ENCODE assay signal across 8 cellular contexts in the genomic region with DNA sequence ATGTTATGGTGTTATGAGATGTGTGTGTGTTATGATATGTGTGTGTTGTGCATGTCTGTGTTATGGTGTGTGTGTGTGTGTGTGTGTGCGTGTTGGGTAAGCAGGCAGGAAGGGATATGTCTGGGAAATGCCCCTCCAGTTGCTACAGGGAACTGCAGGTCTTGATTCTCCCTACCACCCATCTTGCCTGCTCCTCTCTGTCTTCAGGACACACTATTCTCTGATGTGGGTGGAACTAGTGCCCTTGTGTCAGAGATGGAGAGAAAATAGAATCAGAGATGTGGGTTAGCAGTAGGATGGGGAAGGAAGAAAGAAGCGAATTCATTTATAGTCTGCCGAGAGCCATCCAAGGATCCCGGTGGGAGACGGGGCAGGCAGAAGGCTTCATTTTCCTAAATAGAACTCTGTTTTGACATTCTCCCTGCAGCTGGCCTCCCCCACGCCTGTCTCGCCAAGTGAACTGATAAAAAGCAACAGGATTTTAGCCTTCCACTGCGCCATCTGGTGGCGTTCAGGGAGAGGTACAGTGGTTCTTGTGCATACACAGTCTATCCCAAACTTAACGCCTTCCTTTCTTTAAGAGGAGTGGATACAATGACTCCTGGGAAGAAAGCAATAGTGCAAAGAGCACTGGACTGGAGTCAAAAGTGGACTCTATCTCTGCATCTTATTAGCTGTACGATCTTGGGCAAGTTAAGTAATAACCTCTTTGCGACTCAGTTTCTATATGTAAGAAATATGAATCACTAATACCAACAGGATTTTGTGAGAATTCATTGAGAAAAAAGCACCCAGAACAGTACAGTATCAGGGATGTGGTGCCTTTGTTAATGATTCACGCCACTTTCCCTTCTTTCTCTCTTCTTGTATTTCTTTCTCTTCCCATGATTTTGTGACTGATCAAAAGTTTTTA. TPM values are rescaled to one million over a fixed set of nuclear protein-coding genes. Genes with fewer than 3 reads are reported as not detected.
DNase-seq lines count a peak whose midpoint lies in the region; ATAC-seq and TF ChIP-seq lines count a peak whose summit lies in the region.

No MANE protein-coding gene starts in this region.

- no peaks in the 10 kb centered on the region for H3K4me1 ChIP-seq in tibial artery

- H3K9me3 ChIP-seq in tibial artery = no peaks in the 10 kb centered on the region

- H3K27me3 ChIP-seq in tibial artery = no peaks in the 10 kb centered on the region

- intact Hi-C loops in tibial artery (cut with DNase I; ENCODE audit: low total_unique reads) = loop anchor here (2.0 to 10.0 kb wide), 3 partner anchors 47 to 603 kb away; no protein-coding TSS in a partner anchor

- TF ChIP-seq CTCF in fibroblast of pulmonary artery (IDR thresholded peaks at IDR 0.05; ENCODE audit: low read length, missing control alignments) = peak; percentile 91
- TF ChIP-seq CTCF in tibial artery (IDR thresholded peaks at IDR 0.05) = peak; percentile 92 to 93

- no peak overlapping the region for H3K27ac ChIP-seq in tibial artery

- H3K4me3 ChIP-seq in fibroblast of pulmonary artery (replicated peaks; ENCODE audit: low read depth, low read length) = no peak overlapping the region
- peak overlapping the region in 1 of 2 donors; percentile 31 for H3K4me3 ChIP-seq in tibial artery

- no peaks in the 10 kb centered on the region for H3K36me3 ChIP-seq in tibial artery

- peak; percentile 86 for ATAC-seq in GM21528 (IDR thresholded peaks at IDR 0.05; ENCODE audit: low FRiP score, unreplicated experiment)

- DNase-seq in DMS153 treated with DMSO at 0.1 percent for 48 hours (lab: John Stamatoyannopoulos, UW; ENCODE audit: unreplicated experiment) (peak; percentile 85), LHCN-M2 (ENCODE audit: low read depth) (peak; percentile 71), RPMI8226 (peak; percentile 61), activated T-helper 1 cell treated with Interleukin-2 at 50 U/mL for 16 hours (ENCODE audit: low read depth) (peak; percentile 49), fibroblast of pulmonary artery (ENCODE audit: low read depth) (peak; percentile 93), nucleus accumbens (lab: John Stamatoyannopoulos, UW) (peak in 54 of 56 donors; percentile 8 to 92 (median 64)), tibial artery (peak; percentile 74 to 87)

RNA-seq across cellular contexts. Expression of a gene that starts 14.1 kb away (rescaled TPM):
- total RNA-seq in LHCN-M2 (2014; rRNA removed) = 5.0 and 9.9 TPM in 2 replicates
- polyA plus RNA-seq in LHCN-M2 (2012) = 13.5 TPM
